29 cellular contexts compared by ENCODE assay signal in genomic region chr9:135147473-135147805, GRCh38. TPM values are rescaled to one million over a fixed set of nuclear protein-coding genes. Genes with fewer than 3 reads are reported as not detected.
DNase-seq lines count a peak whose midpoint lies in the region; TF ChIP-seq lines count a peak whose summit lies in the region.
"Had no signal": no experiment of that assay in that cellular context is flagged by ENCODE, and none has a peak within 500 bp of the region (broad histone marks: within the 10 kb centered on the region; RNA-seq: fewer than 3 reads in every experiment).

No MANE protein-coding gene starts in this region.

- H3K27me3 ChIP-seq in dorsolateral prefrontal cortex (peaks cover 0 to 25% (median 0%) of the 10 kb centered on the region in 45 donors), SJCRH30 (peaks cover 4% of the 10 kb centered on the region; the same call in 1 of the 2 replicates)
- H3K27me3 ChIP-seq: MG63, testis had no signal

- H3K4me3 ChIP-seq in dorsolateral prefrontal cortex = peak overlapping the region in 1 of 59 donors; percentile 4
- H3K4me3 ChIP-seq in SJCRH30 = no peak overlapping the region
- H3K4me3 ChIP-seq: MG63, smooth muscle cell, testis had no signal

- DNase-seq in DMS 273 treated with DMSO at 0.1 percent for 48 hours (lab: John Stamatoyannopoulos, UW) = peak; percentile 69
- DNase-seq in G401 (ENCODE audit: low spot score) = peak; percentile 79
- DNase-seq in NCI-H524 (lab: John Stamatoyannopoulos, UW) = peak; percentile 83 to 87
- peak in 2 of 10 donors; percentile 16 to 73 for DNase-seq in dorsolateral prefrontal cortex
- no peak for DNase-seq in NCI-H146 treated with DMSO at 0.1 percent for 48 hours (lab: John Stamatoyannopoulos, UW; ENCODE audit: unreplicated experiment)
- DNase-seq in SJCRH30 = no peak
- no peak for DNase-seq in nephron progenitor cell
- no peak for DNase-seq in Ammon's horn (ENCODE audit: low spot score)
- DNase-seq: activated CD4-positive, alpha-beta T cell treated with anti-CD3 and anti-CD28 coated beads, Interleukin-2, amount 50 U/mL, for 4 hours; activated CD8-positive, alpha-beta memory T cell treated with anti-CD3 and anti-CD28 coated beads, Interleukin-2, amount 10 ng/mL, durations not matched to agents 7 days and 5 days; activated gamma-delta T cell treated with Interleukin-2 at 50 U/mL for 16 hours; activated T-cell treated with anti-CD3 and anti-CD28 coated beads, Interleukin-2, amount 50 U/mL, for 4 hours; COR-L47; erythroblast; GOT3; HFFc6; left colon; MG63; natural killer cell; NCI-H1417 treated with DMSO at 0.1 percent for 48 hours; NCI-H2107; NCI-H748 treated with DMSO at 0.1 percent for 48 hours; right cardiac atrium; stimulated activated naive CD4-positive, alpha-beta T cell treated with Interleukin-2 at 50 U/mL for 16 hours; testis had no signal

- in situ Hi-C loops in G401 (cut with HindIII; ENCODE audit: low sequenced_read_pairs) = no loop called here

- H3K36me3 ChIP-seq in SJCRH30 = no peaks in the 10 kb centered on the region
- H3K36me3 ChIP-seq: MG63 had no signal

- H3K9me3 ChIP-seq in SJCRH30 (replicated peaks) = no peaks in the 10 kb centered on the region
- H3K9me3 ChIP-seq: MG63, testis had no signal

- TF ChIP-seq CTCF in dorsolateral prefrontal cortex (IDR thresholded peaks at IDR 0.05 in 54 of 56, conservative IDR thresholded peaks at IDR 0.05 in 2 of 56; ENCODE audit: low read depth in 1 of 56, partially characterized antibody in 56 of 56) (no peak), nephron progenitor cell (IDR thresholded peaks at IDR 0.05) (no peak)

- H3K36me3 Mint-ChIP-seq in nephron progenitor cell (ENCODE audit: low read depth) = no peaks in the 10 kb centered on the region
- H3K36me3 Mint-ChIP-seq: activated CD8-positive, alpha-beta memory T cell treated with anti-CD3 and anti-CD28 coated beads, Interleukin-2, amount 10 ng/mL, durations not matched to agents 7 days and 5 days; natural killer cell had no signal

- H3K27me3 Mint-ChIP-seq in nephron progenitor cell (ENCODE audit: low read depth, poor library complexity) = peaks cover 29% of the 10 kb centered on the region
- H3K27me3 Mint-ChIP-seq: activated CD8-positive, alpha-beta memory T cell treated with anti-CD3 and anti-CD28 coated beads, Interleukin-2, amount 10 ng/mL, durations not matched to agents 7 days and 5 days had no signal

- peaks cover 24% of the 10 kb centered on the region for H3K9me3 Mint-ChIP-seq in nephron progenitor cell
- H3K9me3 Mint-ChIP-seq: natural killer cell had no signal

- intact Hi-C loops in dorsolateral prefrontal cortex (cut with DNase I) = no loop called here

- H3K4me1 ChIP-seq in SJCRH30 = peaks cover 8% of the 10 kb centered on the region
- H3K4me1 ChIP-seq: parathyroid adenoma had no signal

- peaks cover 13% of the 10 kb centered on the region for H3K4me1 Mint-ChIP-seq in nephron progenitor cell
- H3K4me1 Mint-ChIP-seq: activated CD8-positive, alpha-beta memory T cell treated with anti-CD3 and anti-CD28 coated beads, Interleukin-2, amount 10 ng/mL, durations not matched to agents 7 days and 5 days; natural killer cell had no signal

- H3K4me3 Mint-ChIP-seq in nephron progenitor cell = no peak overlapping the region
- H3K4me3 Mint-ChIP-seq: activated CD8-positive, alpha-beta memory T cell treated with anti-CD3 and anti-CD28 coated beads, Interleukin-2, amount 10 ng/mL, durations not matched to agents 7 days and 5 days; activated T-cell treated with anti-CD3 and anti-CD28 coated beads, Interleukin-2, amount 50 U/mL, for 4 hours; HFFc6; natural killer cell had no signal

- peak overlapping the region in 35 of 59 donors; percentile 6 to 76 (median 49) for H3K27ac ChIP-seq in dorsolateral prefrontal cortex
- H3K27ac ChIP-seq in SJCRH30 = no peak overlapping the region
- H3K27ac ChIP-seq: HL-60, KMS-11, parathyroid adenoma, testis had no signal

- H3K27ac Mint-ChIP-seq in nephron progenitor cell = no peak overlapping the region
- H3K27ac Mint-ChIP-seq: activated CD8-positive, alpha-beta memory T cell treated with anti-CD3 and anti-CD28 coated beads, Interleukin-2, amount 10 ng/mL, durations not matched to agents 7 days and 5 days; HFFc6; natural killer cell had no signal

RNA-seq across cellular contexts. Expression of gene OLFM1, which starts 60.0 kb away (rescaled TPM):
- 5.9 and 6.5 TPM in 2 replicates for total RNA-seq in G401 (2014; rRNA removed; shearing (Covaris generic))
- total RNA-seq in dorsolateral prefrontal cortex = 1,000 to 10,000 TPM in 2 of 120 experiments, 100 to 1,000 TPM in 118; 171 to 1,128 (median 638) TPM
- total RNA-seq in SJCRH30 (2014; rRNA removed; shearing (Covaris generic)) = not detected in 2 replicates

Comparison
In these comparisons a context has a peak if more than half of its experiments do, and no peak if none do; other contexts are left out.
1. DNase-seq: peak in DMS 273 treated with DMSO at 0.1 percent for 48 hours (single experiment), G401 (single experiment) and NCI-H524 (2 of 2); none in NCI-H146 treated with DMSO at 0.1 percent for 48 hours (single experiment), SJCRH30 (0 of 2), nephron progenitor cell (single experiment) and Ammon's horn (single experiment).
2. RNA of gene OLFM1, which starts 60.0 kb away (total RNA-seq): 171 to 1,128 TPM in dorsolateral prefrontal cortex; 5.9 to 6.5 TPM in G401 and not detected in SJCRH30; every median in the first group is over 10 times any median in the second.